1 cellular context compared by ENCODE assay signal in genomic region chr3:42803800-42804112, GRCh38.
TF ChIP-seq lines count a peak whose summit lies in the region.

No MANE protein-coding gene starts in this region.

TF ChIP-seq in HepG2, 621 proteins besides CTCF, POLR2A, EP300 and RAD21 (continued from another document and continues in another):
- TF ChIP-seq DNMT3B (CRISPR knock-in tag; conservative IDR thresholded peaks at IDR 0.05) (no peak), KLF16 (CRISPR knock-in tag; IDR thresholded peaks at IDR 0.05) (no peak), ZNF614 (CRISPR knock-in tag; IDR thresholded peaks at IDR 0.05; ENCODE audit: borderline replicate concordance) (no peak), MTA1 (CRISPR knock-in tag; IDR thresholded peaks at IDR 0.05; ENCODE audit: borderline replicate concordance) (no peak), PAX8 (CRISPR knock-in tag; IDR thresholded peaks at IDR 0.05; ENCODE audit: borderline replicate concordance) (0 out of 2 replicates have a peak, but pooled peaks have one; percentile 70), ATF1 (CRISPR knock-in tag; IDR thresholded peaks at IDR 0.05) (no peak), POGK (CRISPR knock-in tag; conservative IDR thresholded peaks at IDR 0.05) (no peak), NFIB (CRISPR knock-in tag; IDR thresholded peaks at IDR 0.05; ENCODE audit: borderline replicate concordance) (no peak), ZNF552 (CRISPR knock-in tag; IDR thresholded peaks at IDR 0.05; ENCODE audit: borderline replicate concordance) (no peak), BRD4 (CRISPR knock-in tag; IDR thresholded peaks at IDR 0.05) (peak; percentile 1; the same call in 1 of the 2 replicates), ZNF766 (CRISPR knock-in tag; IDR thresholded peaks at IDR 0.05; ENCODE audit: borderline replicate concordance) (no peak), SOX13 (IDR thresholded peaks at IDR 0.05) (no peak), SOX13 (CRISPR knock-in tag; conservative IDR thresholded peaks at IDR 0.05 in 1 of 2, IDR thresholded peaks at IDR 0.05 in 1 of 2) (no peak), MYC (CRISPR knock-in tag; IDR thresholded peaks at IDR 0.05; ENCODE audit: borderline replicate concordance) (no peak), NFE2 (CRISPR knock-in tag; IDR thresholded peaks at IDR 0.05) (no peak), GTF2F1 (IDR thresholded peaks at IDR 0.05; ENCODE audit: low read length) (no peak), ZNF468 (CRISPR knock-in tag; IDR thresholded peaks at IDR 0.05) (no peak), TBX3 (IDR thresholded peaks at IDR 0.05; ENCODE audit: borderline replicate concordance) (no peak), ZMYM3 (CRISPR knock-in tag; IDR thresholded peaks at IDR 0.05) (no peak), ZNF263 (CRISPR knock-in tag; IDR thresholded peaks at IDR 0.05) (peak; percentile 8; the same call in 1 of the 2 replicates), MED13 (CRISPR knock-in tag; IDR thresholded peaks at IDR 0.05) (no peak), KAT7 (CRISPR knock-in tag; IDR thresholded peaks at IDR 0.05; ENCODE audit: borderline replicate concordance) (0 out of 2 replicates have a peak, but pooled peaks have one; percentile 22), ZNF264 (CRISPR knock-in tag; IDR thresholded peaks at IDR 0.05) (0 out of 2 replicates have a peak, but pooled peaks have one; percentile 8), ISL2 (CRISPR knock-in tag; IDR thresholded peaks at IDR 0.05) (no peak), HOXA9 (CRISPR knock-in tag; IDR thresholded peaks at IDR 0.05; ENCODE audit: borderline replicate concordance) (no peak), ZNF747 (CRISPR knock-in tag; IDR thresholded peaks at IDR 0.05; ENCODE audit: borderline replicate concordance) (no peak), GABPB1 (CRISPR knock-in tag; IDR thresholded peaks at IDR 0.05) (no peak; the same call in 1 of the 2 replicates), NAIF1 (CRISPR knock-in tag; IDR thresholded peaks at IDR 0.05; ENCODE audit: borderline replicate concordance) (no peak), MEF2D (CRISPR knock-in tag; IDR thresholded peaks at IDR 0.05) (no peak), EED (CRISPR knock-in tag; IDR thresholded peaks at IDR 0.05) (no peak), ISX (CRISPR knock-in tag; conservative IDR thresholded peaks at IDR 0.05) (no peak), HMG20B (CRISPR knock-in tag; conservative IDR thresholded peaks at IDR 0.05) (no peak), ZBTB34 (CRISPR knock-in tag; IDR thresholded peaks at IDR 0.05) (no peak), XRCC5 (optimal IDR thresholded peaks at IDR 0.05; ENCODE audit: low read length) (no peak), RXRA (CRISPR knock-in tag; IDR thresholded peaks at IDR 0.05) (no peak), RBFOX2 (IDR thresholded peaks at IDR 0.05; ENCODE audit: low read depth, low read length) (no peak), BORCS8-MEF2B (CRISPR knock-in tag; IDR thresholded peaks at IDR 0.05) (no peak), ZBTB7B (CRISPR knock-in tag; IDR thresholded peaks at IDR 0.05) (no peak), ZNF788 (CRISPR knock-in tag; IDR thresholded peaks at IDR 0.05; ENCODE audit: borderline replicate concordance) (no peak), ZNF607 (CRISPR knock-in tag; IDR thresholded peaks at IDR 0.05; ENCODE audit: borderline replicate concordance) (no peak), GLI4 (CRISPR knock-in tag; IDR thresholded peaks at IDR 0.05; ENCODE audit: borderline replicate concordance) (no peak)
- TF ChIP-seq, protein P1, sequence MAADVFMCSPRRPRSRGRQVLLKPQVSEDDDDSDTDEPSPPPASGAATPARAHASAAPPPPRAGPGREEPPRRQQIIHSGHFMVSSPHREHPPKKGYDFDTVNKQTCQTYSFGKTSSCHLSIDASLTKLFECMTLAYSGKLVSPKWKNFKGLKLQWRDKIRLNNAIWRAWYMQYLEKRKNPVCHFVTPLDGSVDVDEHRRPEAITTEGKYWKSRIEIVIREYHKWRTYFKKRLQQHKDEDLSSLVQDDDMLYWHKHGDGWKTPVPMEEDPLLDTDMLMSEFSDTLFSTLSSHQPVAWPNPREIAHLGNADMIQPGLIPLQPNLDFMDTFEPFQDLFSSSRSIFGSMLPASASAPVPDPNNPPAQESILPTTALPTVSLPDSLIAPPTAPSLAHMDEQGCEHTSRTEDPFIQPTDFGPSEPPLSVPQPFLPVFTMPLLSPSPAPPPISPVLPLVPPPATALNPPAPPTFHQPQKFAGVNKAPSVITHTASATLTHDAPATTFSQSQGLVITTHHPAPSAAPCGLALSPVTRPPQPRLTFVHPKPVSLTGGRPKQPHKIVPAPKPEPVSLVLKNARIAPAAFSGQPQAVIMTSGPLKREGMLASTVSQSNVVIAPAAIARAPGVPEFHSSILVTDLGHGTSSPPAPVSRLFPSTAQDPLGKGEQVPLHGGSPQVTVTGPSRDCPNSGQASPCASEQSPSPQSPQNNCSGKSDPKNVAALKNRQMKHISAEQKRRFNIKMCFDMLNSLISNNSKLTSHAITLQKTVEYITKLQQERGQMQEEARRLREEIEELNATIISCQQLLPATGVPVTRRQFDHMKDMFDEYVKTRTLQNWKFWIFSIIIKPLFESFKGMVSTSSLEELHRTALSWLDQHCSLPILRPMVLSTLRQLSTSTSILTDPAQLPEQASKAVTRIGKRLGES (CRISPR knock-in tag; IDR thresholded peaks at IDR 0.05; ENCODE audit: borderline replicate concordance): 0 out of 2 replicates have a peak, but pooled peaks have one; percentile 33
- TF ChIP-seq, protein P2, sequence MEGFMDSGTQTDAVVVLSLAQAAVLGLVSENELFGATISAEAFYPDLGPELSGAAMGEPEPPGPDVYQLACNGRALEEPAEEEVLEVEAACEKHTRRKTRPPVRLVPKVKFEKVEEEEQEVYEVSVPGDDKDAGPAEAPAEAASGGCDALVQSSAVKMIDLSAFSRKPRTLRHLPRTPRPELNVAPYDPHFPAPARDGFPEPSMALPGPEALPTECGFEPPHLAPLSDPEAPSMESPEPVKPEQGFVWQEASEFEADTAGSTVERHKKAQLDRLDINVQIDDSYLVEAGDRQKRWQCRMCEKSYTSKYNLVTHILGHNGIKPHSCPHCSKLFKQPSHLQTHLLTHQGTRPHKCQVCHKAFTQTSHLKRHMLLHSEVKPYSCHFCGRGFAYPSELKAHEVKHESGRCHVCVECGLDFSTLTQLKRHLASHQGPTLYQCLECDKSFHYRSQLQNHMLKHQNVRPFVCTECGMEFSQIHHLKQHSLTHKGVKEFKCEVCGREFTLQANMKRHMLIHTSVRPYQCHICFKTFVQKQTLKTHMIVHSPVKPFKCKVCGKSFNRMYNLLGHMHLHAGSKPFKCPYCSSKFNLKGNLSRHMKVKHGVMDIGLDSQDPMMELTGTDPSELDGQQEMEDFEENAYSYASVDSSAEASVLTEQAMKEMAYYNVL (CRISPR knock-in tag; IDR thresholded peaks at IDR 0.05; ENCODE audit: borderline replicate concordance): no peak
- TF ChIP-seq, protein P3, sequence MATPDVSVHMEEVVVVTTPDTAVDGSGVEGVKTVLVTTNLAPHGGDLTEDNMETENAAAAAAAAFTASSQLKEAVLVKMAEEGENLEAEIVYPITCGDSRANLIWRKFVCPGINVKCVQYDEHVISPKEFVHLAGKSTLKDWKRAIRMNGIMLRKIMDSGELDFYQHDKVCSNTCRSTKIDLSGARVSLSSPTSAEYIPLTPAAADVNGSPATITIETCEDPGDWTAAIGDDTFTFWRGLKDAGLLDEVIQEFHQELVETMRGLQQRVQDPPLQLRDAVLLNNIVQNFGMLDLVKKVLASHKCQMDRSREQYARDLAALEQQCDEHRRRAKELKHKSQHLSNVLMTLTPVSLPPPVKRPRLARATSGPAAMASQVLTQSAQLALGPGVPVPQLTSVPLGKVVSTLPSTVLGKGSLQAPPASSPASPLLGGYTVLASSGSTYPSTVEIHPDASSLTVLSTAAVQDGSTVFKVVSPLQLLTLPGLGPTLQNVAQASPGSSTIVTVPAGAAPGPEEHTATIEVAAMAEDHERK (CRISPR knock-in tag; IDR thresholded peaks at IDR 0.05; ENCODE audit: low read depth): no peak
- TF ChIP-seq, protein P4, sequence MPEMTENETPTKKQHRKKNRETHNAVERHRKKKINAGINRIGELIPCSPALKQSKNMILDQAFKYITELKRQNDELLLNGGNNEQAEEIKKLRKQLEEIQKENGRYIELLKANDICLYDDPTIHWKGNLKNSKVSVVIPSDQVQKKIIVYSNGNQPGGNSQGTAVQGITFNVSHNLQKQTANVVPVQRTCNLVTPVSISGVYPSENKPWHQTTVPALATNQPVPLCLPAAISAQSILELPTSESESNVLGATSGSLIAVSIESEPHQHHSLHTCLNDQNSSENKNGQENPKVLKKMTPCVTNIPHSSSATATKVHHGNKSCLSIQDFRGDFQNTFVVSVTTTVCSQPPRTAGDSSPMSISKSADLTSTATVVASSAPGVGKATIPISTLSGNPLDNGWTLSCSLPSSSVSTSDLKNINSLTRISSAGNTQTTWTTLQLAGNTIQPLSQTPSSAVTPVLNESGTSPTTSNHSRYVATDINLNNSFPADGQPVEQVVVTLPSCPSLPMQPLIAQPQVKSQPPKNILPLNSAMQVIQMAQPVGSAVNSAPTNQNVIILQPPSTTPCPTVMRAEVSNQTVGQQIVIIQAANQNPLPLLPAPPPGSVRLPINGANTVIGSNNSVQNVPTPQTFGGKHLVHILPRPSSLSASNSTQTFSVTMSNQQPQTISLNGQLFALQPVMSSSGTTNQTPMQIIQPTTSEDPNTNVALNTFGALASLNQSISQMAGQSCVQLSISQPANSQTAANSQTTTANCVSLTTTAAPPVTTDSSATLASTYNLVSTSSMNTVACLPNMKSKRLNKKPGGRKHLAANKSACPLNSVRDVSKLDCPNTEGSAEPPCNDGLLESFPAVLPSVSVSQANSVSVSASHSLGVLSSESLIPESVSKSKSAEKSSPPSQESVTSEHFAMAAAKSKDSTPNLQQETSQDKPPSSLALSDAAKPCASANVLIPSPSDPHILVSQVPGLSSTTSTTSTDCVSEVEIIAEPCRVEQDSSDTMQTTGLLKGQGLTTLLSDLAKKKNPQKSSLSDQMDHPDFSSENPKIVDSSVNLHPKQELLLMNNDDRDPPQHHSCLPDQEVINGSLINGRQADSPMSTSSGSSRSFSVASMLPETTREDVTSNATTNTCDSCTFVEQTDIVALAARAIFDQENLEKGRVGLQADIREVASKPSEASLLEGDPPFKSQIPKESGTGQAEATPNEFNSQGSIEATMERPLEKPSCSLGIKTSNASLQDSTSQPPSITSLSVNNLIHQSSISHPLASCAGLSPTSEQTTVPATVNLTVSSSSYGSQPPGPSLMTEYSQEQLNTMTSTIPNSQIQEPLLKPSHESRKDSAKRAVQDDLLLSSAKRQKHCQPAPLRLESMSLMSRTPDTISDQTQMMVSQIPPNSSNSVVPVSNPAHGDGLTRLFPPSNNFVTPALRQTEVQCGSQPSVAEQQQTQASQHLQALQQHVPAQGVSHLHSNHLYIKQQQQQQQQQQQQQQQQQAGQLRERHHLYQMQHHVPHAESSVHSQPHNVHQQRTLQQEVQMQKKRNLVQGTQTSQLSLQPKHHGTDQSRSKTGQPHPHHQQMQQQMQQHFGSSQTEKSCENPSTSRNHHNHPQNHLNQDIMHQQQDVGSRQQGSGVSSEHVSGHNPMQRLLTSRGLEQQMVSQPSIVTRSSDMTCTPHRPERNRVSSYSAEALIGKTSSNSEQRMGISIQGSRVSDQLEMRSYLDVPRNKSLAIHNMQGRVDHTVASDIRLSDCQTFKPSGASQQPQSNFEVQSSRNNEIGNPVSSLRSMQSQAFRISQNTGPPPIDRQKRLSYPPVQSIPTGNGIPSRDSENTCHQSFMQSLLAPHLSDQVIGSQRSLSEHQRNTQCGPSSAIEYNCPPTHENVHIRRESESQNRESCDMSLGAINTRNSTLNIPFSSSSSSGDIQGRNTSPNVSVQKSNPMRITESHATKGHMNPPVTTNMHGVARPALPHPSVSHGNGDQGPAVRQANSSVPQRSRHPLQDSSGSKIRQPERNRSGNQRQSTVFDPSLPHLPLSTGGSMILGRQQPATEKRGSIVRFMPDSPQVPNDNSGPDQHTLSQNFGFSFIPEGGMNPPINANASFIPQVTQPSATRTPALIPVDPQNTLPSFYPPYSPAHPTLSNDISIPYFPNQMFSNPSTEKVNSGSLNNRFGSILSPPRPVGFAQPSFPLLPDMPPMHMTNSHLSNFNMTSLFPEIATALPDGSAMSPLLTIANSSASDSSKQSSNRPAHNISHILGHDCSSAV (CRISPR knock-in tag; IDR thresholded peaks at IDR 0.05; ENCODE audit: borderline replicate concordance): no peak
- TF ChIP-seq, protein P5, sequence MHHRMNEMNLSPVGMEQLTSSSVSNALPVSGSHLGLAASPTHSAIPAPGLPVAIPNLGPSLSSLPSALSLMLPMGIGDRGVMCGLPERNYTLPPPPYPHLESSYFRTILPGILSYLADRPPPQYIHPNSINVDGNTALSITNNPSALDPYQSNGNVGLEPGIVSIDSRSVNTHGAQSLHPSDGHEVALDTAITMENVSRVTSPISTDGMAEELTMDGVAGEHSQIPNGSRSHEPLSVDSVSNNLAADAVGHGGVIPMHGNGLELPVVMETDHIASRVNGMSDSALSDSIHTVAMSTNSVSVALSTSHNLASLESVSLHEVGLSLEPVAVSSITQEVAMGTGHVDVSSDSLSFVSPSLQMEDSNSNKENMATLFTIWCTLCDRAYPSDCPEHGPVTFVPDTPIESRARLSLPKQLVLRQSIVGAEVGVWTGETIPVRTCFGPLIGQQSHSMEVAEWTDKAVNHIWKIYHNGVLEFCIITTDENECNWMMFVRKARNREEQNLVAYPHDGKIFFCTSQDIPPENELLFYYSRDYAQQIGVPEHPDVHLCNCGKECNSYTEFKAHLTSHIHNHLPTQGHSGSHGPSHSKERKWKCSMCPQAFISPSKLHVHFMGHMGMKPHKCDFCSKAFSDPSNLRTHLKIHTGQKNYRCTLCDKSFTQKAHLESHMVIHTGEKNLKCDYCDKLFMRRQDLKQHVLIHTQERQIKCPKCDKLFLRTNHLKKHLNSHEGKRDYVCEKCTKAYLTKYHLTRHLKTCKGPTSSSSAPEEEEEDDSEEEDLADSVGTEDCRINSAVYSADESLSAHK (CRISPR knock-in tag; IDR thresholded peaks at IDR 0.05; ENCODE audit: borderline replicate concordance): no peak
